ENCODE assay signal across 12 cellular contexts in the genomic region with DNA sequence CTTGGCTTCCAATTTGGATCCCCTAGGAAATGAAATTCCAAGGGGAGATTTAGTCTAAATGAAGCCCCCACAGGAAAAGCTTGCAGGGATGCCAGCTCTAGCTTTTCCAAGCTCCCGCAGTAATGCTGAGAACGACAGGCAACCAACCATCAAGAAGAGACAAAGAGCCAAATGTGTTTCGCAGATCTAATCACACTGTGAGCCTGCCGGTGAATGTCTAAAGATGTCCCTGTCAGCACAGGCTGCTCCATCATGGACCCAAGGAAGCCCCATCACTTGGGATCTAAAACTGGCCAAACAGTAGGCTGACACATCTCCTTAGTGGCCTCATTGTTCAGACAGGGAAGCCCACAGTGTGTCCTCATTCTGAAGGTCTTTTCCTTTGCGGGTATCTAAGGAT.
DNase-seq lines count a peak whose midpoint lies in the region; TF ChIP-seq lines count a peak whose summit lies in the region.
"Had no signal": no experiment of that assay in that cellular context is flagged by ENCODE, and none has a peak within 500 bp of the region (broad histone marks: within the 10 kb centered on the region; RNA-seq: fewer than 3 reads in every experiment).

No MANE protein-coding gene starts in this region.

- no peak overlapping the region for H3K9ac ChIP-seq in Loucy (ENCODE audit: low read depth, low read length, poor library complexity, severe bottlenecking)

- peak overlapping the region; percentile 40 for H3K27ac Mint-ChIP-seq in nephron progenitor cell

- peak overlapping the region; percentile 74; the same call in 1 of the 2 replicates for H2AFZ ChIP-seq in Loucy (ENCODE audit: low read length)

- H3K36me3 ChIP-seq in Loucy (ENCODE audit: insufficient read depth, low read length) (no peaks in the 10 kb centered on the region), spleen (no peaks in the 10 kb centered on the region)

- H3K36me3 Mint-ChIP-seq in nephron progenitor cell (ENCODE audit: low read depth), result peaks cover 16% of the 10 kb centered on the region

- H3K9me3 ChIP-seq in Loucy (ENCODE audit: insufficient read depth, low read depth, low read length) (no peaks in the 10 kb centered on the region; the same call in 1 of the 2 replicates), spleen (peaks cover 0 to 21% (median 18%) of the 10 kb centered on the region in 8 donors)

- peak overlapping the region in 3 of 8 donors; percentile 26 to 55 (median 26) for H3K27ac ChIP-seq in spleen
- H3K27ac ChIP-seq: A549 had no signal

- no peak for TF ChIP-seq POLR2A in spleen (IDR thresholded peaks at IDR 0.05)

- no peak overlapping the region for H3K4me3 Mint-ChIP-seq in nephron progenitor cell
- H3K4me3 Mint-ChIP-seq: CD8-positive, alpha-beta memory T cell had no signal

- H3K4me3 ChIP-seq in Loucy (ENCODE audit: low read length, poor library complexity, severe bottlenecking) (no peak overlapping the region), spleen (no peak overlapping the region)
- H3K4me3 ChIP-seq: A549 had no signal

- DNase-seq in cerebellar cortex (ENCODE audit: low spot score), result peak; percentile 77
- DNase-seq in nephron progenitor cell, result no peak
- DNase-seq in spleen, result no peak
- no peak for DNase-seq in kidney tubule cell (ENCODE audit: low spot score)
- no peak for DNase-seq in superior temporal gyrus (ENCODE audit: extremely low spot score)
- DNase-seq: Caco-2; CD8-positive, alpha-beta memory T cell; DND-41; GF-D8; H7 had no signal

- H3F3A ChIP-seq in Loucy (ENCODE audit: low read depth), result no peaks in the 10 kb centered on the region

- intact Hi-C loops in spleen (cut with DNase I; ENCODE audit: low total_unique reads), result no loop called here

- no peaks in the 10 kb centered on the region for H3K27me3 ChIP-seq in Loucy (ENCODE audit: insufficient read depth, low read length, poor library complexity, severe bottlenecking)
- no peaks in the 10 kb centered on the region for H3K27me3 ChIP-seq in spleen (replicated peaks in 1 of 7)

- TF ChIP-seq CTCF in Loucy (conservative IDR thresholded peaks at IDR 0.05; ENCODE audit: low read length) (no peak), nephron progenitor cell (IDR thresholded peaks at IDR 0.05) (no peak), spleen (IDR thresholded peaks at IDR 0.05 in 8 of 11, conservative IDR thresholded peaks at IDR 0.05 in 3 of 11) (no peak)

- peaks cover 6% of the 10 kb centered on the region for H3K27me3 Mint-ChIP-seq in nephron progenitor cell (ENCODE audit: low read depth, poor library complexity)

- H3K79me2 ChIP-seq in Loucy (ENCODE audit: insufficient read depth, low read length), result no peaks in the 10 kb centered on the region

- H3K4me1 ChIP-seq in Loucy (ENCODE audit: insufficient read depth, low read length, poor library complexity, severe bottlenecking) (peaks cover 11% of the 10 kb centered on the region), spleen (peaks cover 0 to 19% (median 12%) of the 10 kb centered on the region in 6 donors)
- H3K4me1 ChIP-seq: A549, Caco-2 had no signal

- WGBS in spleen, 5 donors, result 86 to 93% (median 92%) methylated on average over 5 of the region's 5 CpGs

- no peaks in the 10 kb centered on the region for H4K20me1 ChIP-seq in Loucy (ENCODE audit: insufficient read depth, low read length, poor library complexity, severe bottlenecking)

- peaks cover 41% of the 10 kb centered on the region for H3K9me3 Mint-ChIP-seq in nephron progenitor cell

- peaks cover 26% of the 10 kb centered on the region for H3K4me1 Mint-ChIP-seq in nephron progenitor cell
- H3K4me1 Mint-ChIP-seq: CD8-positive, alpha-beta memory T cell had no signal

- H3K9me2 ChIP-seq in Loucy (replicated peaks; ENCODE audit: low read depth, low read length), result no peaks in the 10 kb centered on the region

- no peak overlapping the region for H3K4me2 ChIP-seq in Loucy (ENCODE audit: low read depth, low read length, poor library complexity, severe bottlenecking)
- H3K4me2 ChIP-seq: A549 had no signal
